10 cellular contexts compared by ENCODE assay signal in genomic region chr13:50358221-50358620, GRCh38.
DNase-seq lines count a peak whose midpoint lies in the region; ATAC-seq and TF ChIP-seq lines count a peak whose summit lies in the region.
"Had no signal": no experiment of that assay in that cellular context is flagged by ENCODE, and none has a peak within 500 bp of the region (broad histone marks: within the 10 kb centered on the region; RNA-seq: fewer than 3 reads in every experiment).

No MANE protein-coding gene starts in this region.

- H3K27me3 ChIP-seq in KMS-11 (ENCODE audit: insufficient read depth, low read depth) (no peaks in the 10 kb centered on the region), BE2C (no peaks in the 10 kb centered on the region)

- no peaks in the 10 kb centered on the region for H4K20me1 ChIP-seq in KMS-11 (ENCODE audit: insufficient read depth)

- H3K9me3 ChIP-seq in BE2C: no peaks in the 10 kb centered on the region

- no peak for DNase-seq in Right ventricle myocardium superior
- DNase-seq in sciatic nerve (ENCODE audit: low spot score): no peak
- no peak for DNase-seq in stimulated activated CD4-positive, alpha-beta T cell treated with anti-CD3 and anti-CD28 coated beads, Interleukin-1b, Interleukin-23, amount 100 ng/mL, for 48 hours
- DNase-seq in activated naive CD4-positive, alpha-beta T cell treated with anti-CD3 and anti-CD28 coated beads, Interleukin-2, amount 50 U/mL, for 16 hours: no peak
- DNase-seq in BE2C: no peak
- DNase-seq: activated CD4-positive, alpha-beta T cell treated with anti-CD3 and anti-CD28 coated beads, Interleukin-2, amount 10 ng/mL, durations not matched to agents 7 days and 5 days; glutamatergic neuron had no signal

- no peak overlapping the region for H3K9ac ChIP-seq in KMS-11

- no peak overlapping the region for H2AFZ ChIP-seq in KMS-11 (ENCODE audit: low read depth)

- H3K4me3 ChIP-seq in KMS-11 (IDR thresholded peaks at IDR 0.05; ENCODE audit: insufficient read depth, low read depth, low read length) (no peak overlapping the region), BE2C (ENCODE audit: low read depth, low read length) (no peak overlapping the region)

- peak overlapping the region; percentile 6; the same call in 1 of the 2 replicates for H3K4me2 ChIP-seq in KMS-11

- TF ChIP-seq CTCF in KMS-11 (conservative IDR thresholded peaks at IDR 0.05; ENCODE audit: low read depth, low read length) (no peak), BE2C (IDR thresholded peaks at IDR 0.05; ENCODE audit: low read depth, low read length) (no peak)

- H3K4me1 ChIP-seq in KMS-11 (ENCODE audit: low read depth, poor library complexity, severe bottlenecking): peaks cover 42% of the 10 kb centered on the region
- H3K4me1 ChIP-seq in BE2C: no peaks in the 10 kb centered on the region

- no peaks in the 10 kb centered on the region for H3K36me3 ChIP-seq in KMS-11 (ENCODE audit: insufficient read depth)
- no peaks in the 10 kb centered on the region for H3K36me3 ChIP-seq in BE2C

- H3K27ac ChIP-seq in KMS-11: no peak overlapping the region

- intact Hi-C loops in Right ventricle myocardium superior (cut with DNase I): no loop called here
- intact Hi-C loops in sciatic nerve (cut with DNase I): no loop called here

- peak; percentile 60 for ATAC-seq in SK-N-SH treated with all-trans-retinoic acid at 6 μM for 48 hours
- ATAC-seq in Right ventricle myocardium superior (ENCODE audit: poor library complexity): peak; percentile 59
- peak; percentile 11 for ATAC-seq in sciatic nerve
- no peak for ATAC-seq in GM19463 (IDR thresholded peaks at IDR 0.05; ENCODE audit: unreplicated experiment)

- H3K79me2 ChIP-seq in KMS-11 (ENCODE audit: insufficient read depth, low read depth): no peaks in the 10 kb centered on the region

TF ChIP-seq in SK-N-SH treated with all-trans-retinoic acid at 6 μM for 48 hours, 23 proteins besides CTCF, POLR2A, EP300 and RAD21:
- TF ChIP-seq TOX (CRISPR knock-in tag; IDR thresholded peaks at IDR 0.05; ENCODE audit: borderline replicate concordance) (no peak), ESRRG (CRISPR knock-in tag; IDR thresholded peaks at IDR 0.05) (no peak), ZFP30 (CRISPR knock-in tag; IDR thresholded peaks at IDR 0.05) (no peak), ISL1 (CRISPR knock-in tag; IDR thresholded peaks at IDR 0.05) (no peak), RARB (CRISPR knock-in tag; IDR thresholded peaks at IDR 0.05) (no peak), POU6F1 (CRISPR knock-in tag; IDR thresholded peaks at IDR 0.05; ENCODE audit: borderline replicate concordance, low read depth) (no peak), BACH2 (CRISPR knock-in tag; IDR thresholded peaks at IDR 0.05; ENCODE audit: borderline replicate concordance) (no peak), TCF4 (CRISPR knock-in tag; IDR thresholded peaks at IDR 0.05; ENCODE audit: borderline replicate concordance) (no peak), CSDC2 (CRISPR knock-in tag; IDR thresholded peaks at IDR 0.05) (no peak), ZNF8 (CRISPR knock-in tag; IDR thresholded peaks at IDR 0.05) (no peak), ZFP3 (CRISPR knock-in tag; IDR thresholded peaks at IDR 0.05) (no peak)
- TF ChIP-seq, protein P1, sequence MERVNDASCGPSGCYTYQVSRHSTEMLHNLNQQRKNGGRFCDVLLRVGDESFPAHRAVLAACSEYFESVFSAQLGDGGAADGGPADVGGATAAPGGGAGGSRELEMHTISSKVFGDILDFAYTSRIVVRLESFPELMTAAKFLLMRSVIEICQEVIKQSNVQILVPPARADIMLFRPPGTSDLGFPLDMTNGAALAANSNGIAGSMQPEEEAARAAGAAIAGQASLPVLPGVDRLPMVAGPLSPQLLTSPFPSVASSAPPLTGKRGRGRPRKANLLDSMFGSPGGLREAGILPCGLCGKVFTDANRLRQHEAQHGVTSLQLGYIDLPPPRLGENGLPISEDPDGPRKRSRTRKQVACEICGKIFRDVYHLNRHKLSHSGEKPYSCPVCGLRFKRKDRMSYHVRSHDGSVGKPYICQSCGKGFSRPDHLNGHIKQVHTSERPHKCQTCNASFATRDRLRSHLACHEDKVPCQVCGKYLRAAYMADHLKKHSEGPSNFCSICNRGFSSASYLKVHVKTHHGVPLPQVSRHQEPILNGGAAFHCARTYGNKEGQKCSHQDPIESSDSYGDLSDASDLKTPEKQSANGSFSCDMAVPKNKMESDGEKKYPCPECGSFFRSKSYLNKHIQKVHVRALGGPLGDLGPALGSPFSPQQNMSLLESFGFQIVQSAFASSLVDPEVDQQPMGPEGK (CRISPR knock-in tag; IDR thresholded peaks at IDR 0.05; ENCODE audit: borderline replicate concordance): no peak
- TF ChIP-seq, protein P2, sequence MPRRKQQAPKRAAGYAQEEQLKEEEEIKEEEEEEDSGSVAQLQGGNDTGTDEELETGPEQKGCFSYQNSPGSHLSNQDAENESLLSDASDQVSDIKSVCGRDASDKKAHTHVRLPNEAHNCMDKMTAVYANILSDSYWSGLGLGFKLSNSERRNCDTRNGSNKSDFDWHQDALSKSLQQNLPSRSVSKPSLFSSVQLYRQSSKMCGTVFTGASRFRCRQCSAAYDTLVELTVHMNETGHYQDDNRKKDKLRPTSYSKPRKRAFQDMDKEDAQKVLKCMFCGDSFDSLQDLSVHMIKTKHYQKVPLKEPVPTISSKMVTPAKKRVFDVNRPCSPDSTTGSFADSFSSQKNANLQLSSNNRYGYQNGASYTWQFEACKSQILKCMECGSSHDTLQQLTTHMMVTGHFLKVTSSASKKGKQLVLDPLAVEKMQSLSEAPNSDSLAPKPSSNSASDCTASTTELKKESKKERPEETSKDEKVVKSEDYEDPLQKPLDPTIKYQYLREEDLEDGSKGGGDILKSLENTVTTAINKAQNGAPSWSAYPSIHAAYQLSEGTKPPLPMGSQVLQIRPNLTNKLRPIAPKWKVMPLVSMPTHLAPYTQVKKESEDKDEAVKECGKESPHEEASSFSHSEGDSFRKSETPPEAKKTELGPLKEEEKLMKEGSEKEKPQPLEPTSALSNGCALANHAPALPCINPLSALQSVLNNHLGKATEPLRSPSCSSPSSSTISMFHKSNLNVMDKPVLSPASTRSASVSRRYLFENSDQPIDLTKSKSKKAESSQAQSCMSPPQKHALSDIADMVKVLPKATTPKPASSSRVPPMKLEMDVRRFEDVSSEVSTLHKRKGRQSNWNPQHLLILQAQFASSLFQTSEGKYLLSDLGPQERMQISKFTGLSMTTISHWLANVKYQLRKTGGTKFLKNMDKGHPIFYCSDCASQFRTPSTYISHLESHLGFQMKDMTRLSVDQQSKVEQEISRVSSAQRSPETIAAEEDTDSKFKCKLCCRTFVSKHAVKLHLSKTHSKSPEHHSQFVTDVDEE (CRISPR knock-in tag; IDR thresholded peaks at IDR 0.05): no peak
- TF ChIP-seq, protein P3, sequence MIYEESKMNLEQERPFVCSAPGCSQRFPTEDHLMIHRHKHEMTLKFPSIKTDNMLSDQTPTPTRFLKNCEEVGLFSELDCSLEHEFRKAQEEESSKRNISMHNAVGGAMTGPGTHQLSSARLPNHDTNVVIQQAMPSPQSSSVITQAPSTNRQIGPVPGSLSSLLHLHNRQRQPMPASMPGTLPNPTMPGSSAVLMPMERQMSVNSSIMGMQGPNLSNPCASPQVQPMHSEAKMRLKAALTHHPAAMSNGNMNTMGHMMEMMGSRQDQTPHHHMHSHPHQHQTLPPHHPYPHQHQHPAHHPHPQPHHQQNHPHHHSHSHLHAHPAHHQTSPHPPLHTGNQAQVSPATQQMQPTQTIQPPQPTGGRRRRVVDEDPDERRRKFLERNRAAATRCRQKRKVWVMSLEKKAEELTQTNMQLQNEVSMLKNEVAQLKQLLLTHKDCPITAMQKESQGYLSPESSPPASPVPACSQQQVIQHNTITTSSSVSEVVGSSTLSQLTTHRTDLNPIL (CRISPR knock-in tag; IDR thresholded peaks at IDR 0.05; ENCODE audit: low read depth): no peak
